ENCODE assay signal across 26 cellular contexts in genomic region chr11:88064097-88064705, GRCh38.
"Had no signal": no experiment of that assay in that cellular context is flagged by ENCODE, and none has a peak within 500 bp of the region (broad histone marks: within the 10 kb centered on the region; RNA-seq: fewer than 3 reads in every experiment).

No MANE protein-coding gene starts in this region.

- ATAC-seq: activated CD8-positive, alpha-beta memory T cell treated with anti-CD3 and anti-CD28 coated beads, Interleukin-2, amount 10 ng/mL, durations not matched to agents 7 days and 5 days; PC-3 had no signal

- H3K9me3 ChIP-seq: SJSA1 had no signal

- H3K4me1 Mint-ChIP-seq: activated B cell treated with CpG ODN at 0.5 μM for 24 hours; activated CD4-positive, alpha-beta T cell treated with anti-CD3 and anti-CD28 coated beads, Interleukin-2, amount 10 ng/mL, durations not matched to agents 24 days and 14 days; activated CD8-positive, alpha-beta memory T cell treated with anti-CD3 and anti-CD28 coated beads, Interleukin-2, amount 10 ng/mL, durations not matched to agents 7 days and 5 days; activated naive CD4-positive, alpha-beta T cell treated with anti-CD3 and anti-CD28 coated beads, Interleukin-2, amount 50 U/mL, for 24 hours had no signal

- H3K9ac ChIP-seq: KMS-11 had no signal

- FAIRE-seq: RCC 7860, TTC549 had no signal

- H3K27ac ChIP-seq: breast epithelium, KMS-11, SJSA1 had no signal

- H3K36me3 ChIP-seq: breast epithelium, SJSA1 had no signal

- H3K4me3 Mint-ChIP-seq: activated B cell treated with CpG ODN at 0.5 μM for 24 hours; activated CD4-positive, alpha-beta T cell treated with anti-CD3 and anti-CD28 coated beads, Interleukin-2, amount 10 ng/mL, durations not matched to agents 24 days and 14 days; activated CD8-positive, alpha-beta memory T cell treated with anti-CD3 and anti-CD28 coated beads, Interleukin-2, amount 10 ng/mL, durations not matched to agents 7 days and 5 days; activated naive CD4-positive, alpha-beta T cell treated with anti-CD3 and anti-CD28 coated beads, Interleukin-2, amount 50 U/mL, for 24 hours; activated T-cell treated with anti-CD3 and anti-CD28 coated beads, Interleukin-2, amount 50 U/mL, for 24 hours; activated T-helper 1 cell treated with anti-CD3 and anti-CD28 coated beads, Interleukin-12 subunit alpha, Interleukin-12 subunit beta, Interleukin-2, Interleukin-4 antibody, amounts not matched to agents 30 ng/mL and 10 ng/mL and 1 ng/mL, durations not matched to agents 14 hours and 24 hours and 36 hours; T-helper 1 cell treated with Interleukin-12 subunit alpha and Interleukin-12 subunit beta and Interleukin-4 antibody, amounts not matched to agents 30 μg/mL and 1 μg/mL, for 36 hours had no signal

- H3K27me3 ChIP-seq: breast epithelium, SJSA1 had no signal

- H3K4me2 ChIP-seq: KMS-11 had no signal

- H3K4me3 ChIP-seq: breast epithelium, SJSA1 had no signal

- H3K27me3 Mint-ChIP-seq: activated B cell treated with CpG ODN at 0.5 μM for 24 hours; activated CD8-positive, alpha-beta memory T cell treated with anti-CD3 and anti-CD28 coated beads, Interleukin-2, amount 10 ng/mL, durations not matched to agents 7 days and 5 days had no signal

- H3K4me1 ChIP-seq: breast epithelium, SJSA1 had no signal

- H3K9me3 Mint-ChIP-seq: activated B cell treated with CpG ODN at 0.5 μM for 24 hours; activated CD4-positive, alpha-beta T cell treated with anti-CD3 and anti-CD28 coated beads, Interleukin-2, amount 10 ng/mL, durations not matched to agents 24 days and 14 days; activated naive CD4-positive, alpha-beta T cell treated with anti-CD3 and anti-CD28 coated beads, Interleukin-2, amount 50 U/mL, for 24 hours; activated T-cell treated with anti-CD3 and anti-CD28 coated beads, Interleukin-2, amount 50 U/mL, for 24 hours; activated T-helper 1 cell treated with anti-CD3 and anti-CD28 coated beads, Interleukin-12 subunit alpha, Interleukin-12 subunit beta, Interleukin-2, Interleukin-4 antibody, amounts not matched to agents 30 ng/mL and 10 ng/mL and 1 ng/mL, durations not matched to agents 14 hours and 24 hours and 36 hours; T-helper 1 cell treated with Interleukin-12 subunit alpha and Interleukin-12 subunit beta and Interleukin-4 antibody, amounts not matched to agents 30 μg/mL and 1 μg/mL, for 36 hours had no signal

- DNase-seq: activated B cell treated with CpG ODN at 0.5 μM for 24 hours; activated CD4-positive, alpha-beta T cell treated with anti-CD3 and anti-CD28 coated beads for 1 hour; activated CD4-positive, alpha-beta T cell treated with anti-CD3 and anti-CD28 coated beads, Interleukin-2, amount 10 ng/mL, durations not matched to agents 24 days and 14 days; activated CD4-positive, alpha-beta T cell treated with anti-CD3 and anti-CD28 coated beads, Interleukin-2, amount 50 U/mL, for 48 hours; activated CD8-positive, alpha-beta memory T cell treated with anti-CD3 and anti-CD28 coated beads, Interleukin-2, amount 10 ng/mL, durations not matched to agents 7 days and 5 days; activated effector memory CD4-positive, alpha-beta T cell treated with Interleukin-2 at 50 U/mL for 16 hours; activated naive CD4-positive, alpha-beta T cell; activated T-cell treated with anti-CD3 and anti-CD28 coated beads, Interleukin-2, amount 50 U/mL, for 24 hours; aorta; central memory CD4-positive, alpha-beta T cell; NCI-H1048; NCI-H187 treated with DMSO at 0.1 percent for 48 hours; NCI-H2081 treated with DMSO at 0.1 percent for 48 hours; NCI-H510A treated with DMSO at 0.1 percent for 48 hours; NCI-H69; NK-92 treated with Interleukin-12 subunit alpha and Interleukin-12 subunit beta, amount 100 ng/mL, for 24 hours; PC-3; SHP77 had no signal

- H3K36me3 Mint-ChIP-seq: activated CD8-positive, alpha-beta memory T cell treated with anti-CD3 and anti-CD28 coated beads, Interleukin-2, amount 10 ng/mL, durations not matched to agents 7 days and 5 days; activated naive CD4-positive, alpha-beta T cell treated with anti-CD3 and anti-CD28 coated beads, Interleukin-2, amount 50 U/mL, for 24 hours had no signal

- H3K27ac Mint-ChIP-seq: activated B cell treated with CpG ODN at 0.5 μM for 24 hours; activated CD4-positive, alpha-beta T cell treated with anti-CD3 and anti-CD28 coated beads, Interleukin-2, amount 10 ng/mL, durations not matched to agents 24 days and 14 days; activated CD8-positive, alpha-beta memory T cell treated with anti-CD3 and anti-CD28 coated beads, Interleukin-2, amount 10 ng/mL, durations not matched to agents 7 days and 5 days; activated naive CD4-positive, alpha-beta T cell treated with anti-CD3 and anti-CD28 coated beads, Interleukin-2, amount 50 U/mL, for 24 hours; activated T-cell treated with anti-CD3 and anti-CD28 coated beads, Interleukin-2, amount 50 U/mL, for 24 hours; activated T-helper 1 cell treated with anti-CD3 and anti-CD28 coated beads, Interleukin-12 subunit alpha, Interleukin-12 subunit beta, Interleukin-2, Interleukin-4 antibody, amounts not matched to agents 30 ng/mL and 10 ng/mL and 1 ng/mL, durations not matched to agents 14 hours and 24 hours and 36 hours; T-helper 1 cell treated with Interleukin-12 subunit alpha and Interleukin-12 subunit beta and Interleukin-4 antibody, amounts not matched to agents 30 μg/mL and 1 μg/mL, for 36 hours had no signal
